Comparison of ENCODE assay signal across 8 cellular contexts in genomic region chr20:50572922-50573777, GRCh38.
DNase-seq lines count a peak whose midpoint lies in the region; ATAC-seq and TF ChIP-seq lines count a peak whose summit lies in the region.

No MANE protein-coding gene starts in this region.

- H3K36me3 Mint-ChIP-seq in naive B cell = peaks cover 13 to 18% of the 10 kb centered on the region in 2 donors

- H3K4me3 ChIP-seq in AG10803 (ENCODE audit: low read length) = no peak overlapping the region
- H3K4me3 ChIP-seq in cardiac fibroblast (replicated peaks in 1 of 2; ENCODE audit: low read depth in 2 of 2, low read length in 2 of 2) = no peak overlapping the region

- peak overlapping the region in 4 of 8 donors; percentile 10 to 39 (median 20) for H3K4me3 Mint-ChIP-seq in naive B cell

- TF ChIP-seq CTCF in AG10803 (conservative IDR thresholded peaks at IDR 0.05; ENCODE audit: low read length) (no peak), cardiac fibroblast (IDR thresholded peaks at IDR 0.05; ENCODE audit: low read depth, low read length) (no peak)

- peaks cover 32 to 62% (median 55%) of the 10 kb centered on the region in 3 donors for H3K4me1 Mint-ChIP-seq in naive B cell

- peak; percentile 97 for DNase-seq in AG10803 (ENCODE audit: low read depth)
- DNase-seq in M059J (ENCODE audit: low read depth) = peak; percentile 94
- DNase-seq in cardiac fibroblast (ENCODE audit: low read depth in 2 of 2) = peak; percentile 71 to 97
- DNase-seq in naive B cell = no peak
- no peak for DNase-seq in NCI-H2227 (lab: John Stamatoyannopoulos, UW; ENCODE audit: unreplicated experiment)

- peak overlapping the region in 5 of 6 donors; percentile 68 to 90 (median 81) for H3K27ac Mint-ChIP-seq in naive B cell

- ATAC-seq in naive B cell (ENCODE audit: low read depth in 2 of 2) = no peak
- no peak for ATAC-seq in HG03520 (IDR thresholded peaks at IDR 0.05; ENCODE audit: unreplicated experiment)
- ATAC-seq in HG03457 (IDR thresholded peaks at IDR 0.05; ENCODE audit: unreplicated experiment) = no peak
- ATAC-seq in HG02973 (IDR thresholded peaks at IDR 0.05; ENCODE audit: unreplicated experiment) = no peak

- H3K27me3 Mint-ChIP-seq in naive B cell = no peaks in the 10 kb centered on the region

- no peaks in the 10 kb centered on the region for H3K9me3 Mint-ChIP-seq in naive B cell

Comparison
In these comparisons a context has a peak if more than half of its experiments do, and no peak if none do; other contexts are left out.
1. DNase-seq: peak in AG10803 (single experiment), M059J (single experiment) and cardiac fibroblast (2 of 2); none in naive B cell (single experiment) and NCI-H2227 (single experiment).